10 cellular contexts compared by ENCODE assay signal in the genomic region with DNA sequence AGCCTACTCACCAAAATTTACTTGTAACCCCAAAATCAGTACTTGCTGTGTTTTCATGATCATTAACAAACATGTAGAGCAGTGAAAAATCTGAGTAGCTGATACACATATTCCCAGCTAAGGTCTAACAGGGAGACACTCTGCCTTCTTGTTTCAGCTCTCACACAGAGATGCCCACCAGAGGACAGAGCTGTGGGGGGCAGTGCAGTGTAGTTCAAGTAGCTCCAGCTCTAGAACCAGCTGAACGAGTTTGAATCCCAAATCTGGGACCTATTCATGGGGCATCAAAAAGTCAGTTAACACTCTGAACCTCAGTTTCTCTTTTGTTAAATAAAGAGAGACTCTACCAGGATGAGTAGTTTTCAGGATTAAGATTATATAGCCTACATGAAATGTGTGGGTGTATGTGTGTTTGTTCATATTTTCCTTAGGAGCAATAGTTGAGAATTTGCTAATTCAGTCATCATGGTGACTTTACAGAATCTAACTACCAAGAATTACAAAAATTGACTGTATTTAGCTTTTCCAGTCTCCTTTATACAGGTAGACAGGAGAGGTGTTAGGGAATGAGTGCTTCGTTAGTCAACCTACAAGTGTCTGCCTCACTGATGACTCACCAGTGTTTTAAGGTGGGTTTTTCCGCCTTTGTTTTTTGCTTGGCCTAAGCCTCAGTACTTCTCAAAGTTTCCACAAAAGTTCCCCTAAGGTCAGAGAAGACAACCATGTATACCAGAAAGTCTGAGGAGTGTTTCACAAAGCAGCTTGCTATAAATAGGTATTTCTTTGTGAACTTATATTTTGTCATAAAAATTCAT.
DNase-seq lines count a peak whose midpoint lies in the region; ATAC-seq and TF ChIP-seq lines count a peak whose summit lies in the region.
"Had no signal": no experiment of that assay in that cellular context is flagged by ENCODE, and none has a peak within 500 bp of the region (broad histone marks: within the 10 kb centered on the region; RNA-seq: fewer than 3 reads in every experiment).

No MANE protein-coding gene starts in this region.

- ATAC-seq in HG02798 (IDR thresholded peaks at IDR 0.05; ENCODE audit: poor library complexity, unreplicated experiment) = peak; percentile 85
- ATAC-seq in left colon = no peak
- ATAC-seq in GM18519 (IDR thresholded peaks at IDR 0.05; ENCODE audit: low FRiP score, unreplicated experiment) = no peak

- no peaks in the 10 kb centered on the region for H3K4me1 ChIP-seq in prostate gland (replicated peaks)

- no peaks in the 10 kb centered on the region for H3K27me3 ChIP-seq in prostate gland (replicated peaks; ENCODE audit: insufficient read depth)
- H3K27me3 ChIP-seq: cardiac muscle cell had no signal

- intact Hi-C loops in prostate gland (cut with DNase I) (no loop called here), left colon (cut with DNase I, micrococcal nuclease) (no loop called here)

- peak; percentile 14 to 23 for DNase-seq in activated CD4-positive, alpha-beta T cell treated with anti-CD3 and anti-CD28 coated beads for 4 hours
- no peak for DNase-seq in activated CD4-positive, alpha-beta T cell treated with anti-CD3 and anti-CD28 coated beads for 1 hour
- peak; percentile 17 for DNase-seq in activated CD4-positive, alpha-beta T cell treated with anti-CD3 and anti-CD28 coated beads for 48 hours
- DNase-seq in stimulated activated CD4-positive, alpha-beta T cell treated with anti-CD3 and anti-CD28 coated beads, Interleukin-1b, Interleukin-23, amount 100 ng/mL, for 48 hours = peak; percentile 37
- no peak for DNase-seq in prostate gland (ENCODE audit: low spot score)
- DNase-seq in left colon = no peak
- DNase-seq: SW 1271 had no signal

- no peak for TF ChIP-seq CTCF in prostate gland (IDR thresholded peaks at IDR 0.05)

- 87% methylated on average over 3 of the region's 3 CpGs for WGBS in prostate gland

- no peak overlapping the region for H3K27ac ChIP-seq in prostate gland
- H3K27ac ChIP-seq: cardiac muscle cell had no signal

- H3K4me3 ChIP-seq in prostate gland = no peak overlapping the region
- H3K4me3 ChIP-seq: cardiac muscle cell had no signal

- no peaks in the 10 kb centered on the region for H3K36me3 ChIP-seq in prostate gland
- H3K36me3 ChIP-seq: cardiac muscle cell had no signal

- H3K9me3 ChIP-seq in prostate gland = no peaks in the 10 kb centered on the region

- TF ChIP-seq POLR2A in prostate gland (IDR thresholded peaks at IDR 0.05) = no peak

Comparison
In these comparisons a context has a peak if more than half of its experiments do, and no peak if none do; other contexts are left out.
1. DNase-seq: peak in activated CD4-positive, alpha-beta T cell treated with anti-CD3 and anti-CD28 coated beads for 4 hours (2 of 2), activated CD4-positive, alpha-beta T cell treated with anti-CD3 and anti-CD28 coated beads for 48 hours (single experiment) and stimulated activated CD4-positive, alpha-beta T cell treated with anti-CD3 and anti-CD28 coated beads, Interleukin-1b, Interleukin-23, amount 100 ng/mL, for 48 hours (single experiment); none in activated CD4-positive, alpha-beta T cell treated with anti-CD3 and anti-CD28 coated beads for 1 hour (single experiment), prostate gland (single experiment) and left colon (0 of 2).